Comparison of ENCODE assay signal across 8 cellular contexts in the genomic region with DNA sequence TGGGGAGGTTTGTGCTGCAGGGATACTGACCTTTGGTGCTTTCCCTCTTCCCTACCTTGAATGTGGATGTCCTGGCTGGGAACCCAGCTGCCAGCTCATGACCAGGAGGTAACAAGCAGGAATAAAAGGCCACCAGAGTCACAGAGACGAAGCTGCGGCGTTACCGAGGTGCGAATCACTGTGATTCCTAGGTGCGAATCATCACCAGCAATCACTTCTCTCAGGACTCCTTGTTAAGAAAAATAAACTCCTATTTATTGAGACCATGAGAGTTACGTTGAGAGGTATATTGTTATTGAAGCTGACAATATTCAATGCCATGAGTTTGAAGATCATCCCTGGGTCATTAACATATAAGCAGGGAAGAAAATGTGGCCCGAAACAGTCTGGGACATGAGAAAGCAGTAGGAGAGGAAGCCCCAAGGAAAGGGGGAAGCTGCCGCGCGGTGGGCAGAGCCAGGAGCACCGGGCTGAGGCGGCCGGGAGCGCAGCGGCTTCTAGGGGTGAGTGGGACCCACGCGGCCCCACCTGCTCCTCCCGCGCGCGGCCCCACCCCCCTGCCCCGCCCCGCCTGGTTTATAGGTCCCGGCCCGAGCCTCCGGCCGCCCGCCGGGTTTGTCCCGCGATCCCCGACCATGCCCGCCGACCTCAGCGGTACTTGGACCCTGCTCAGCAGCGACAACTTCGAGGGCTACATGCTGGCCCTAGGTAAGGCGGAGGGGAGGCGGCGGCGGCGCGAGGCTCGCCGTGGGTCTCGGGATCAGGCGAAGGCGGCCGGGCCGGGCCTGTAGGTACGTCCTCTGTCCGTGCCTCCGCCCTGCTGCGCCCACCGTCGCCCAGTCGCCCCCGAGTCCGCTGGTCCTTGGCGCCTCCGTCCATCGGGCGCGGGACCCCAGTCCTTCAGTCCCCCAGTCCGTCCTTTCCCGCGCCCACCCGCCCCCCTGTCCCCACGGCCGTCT. TPM values are rescaled to one million over a fixed set of nuclear protein-coding genes. Genes with fewer than 3 reads are reported as not detected.
DNase-seq lines count a peak whose midpoint lies in the region; ATAC-seq, FAIRE-seq and TF ChIP-seq lines count a peak whose summit lies in the region.

A gene (plus strand): TSS at position 605 of the 959 bp plus-strand sequence. CDS start 31 bp downstream, at position 636.

- H3K27me3 Mint-ChIP-seq in Calu3 (ENCODE audit: unreplicated experiment), result peaks cover 44% of the 10 kb centered on the region

- H3K36me3 ChIP-seq in MG63 (no peaks in the 10 kb centered on the region), iPS-18a (ENCODE audit: control insufficient read depth, low read depth, low read length) (no peaks in the 10 kb centered on the region), small intestine (ENCODE audit: control insufficient read depth in 2 of 2, insufficient read depth in 2 of 2, low read length in 2 of 2) (no peaks in the 10 kb centered on the region)

- BruUV-seq in Calu3 (replicated peaks; lab: Mats Ljungman, UMichigan), result no TSS peak

- H3K4me3 ChIP-seq in MG63, result peak within 1 kb of the TSS; percentile 33
- H3K4me3 ChIP-seq in astrocyte of the cerebellum (ENCODE audit: low read depth, low read length), result peak within 1 kb of the TSS; percentile 21
- peak within 1 kb of the TSS; percentile 45 for H3K4me3 ChIP-seq in iPS-18a (ENCODE audit: low read length)
- H3K4me3 ChIP-seq in small intestine (ENCODE audit: low read depth in 1 of 2, low read length in 2 of 2), result peak within 1 kb of the TSS; percentile 15 to 56

- H3K4me1 ChIP-seq in iPS-18a (ENCODE audit: control insufficient read depth, low read depth, low read length) (no peaks in the 10 kb centered on the region), small intestine (ENCODE audit: control insufficient read depth in 2 of 2, insufficient read depth in 1 of 2, low read depth in 1 of 2, low read length in 1 of 2) (no peaks in the 10 kb centered on the region)

- H3K36me3 Mint-ChIP-seq in Calu3 (ENCODE audit: insufficient read depth, unreplicated experiment), result peaks cover 10% of the 10 kb centered on the region

- no peaks in the 10 kb centered on the region; the same call in 1 of the 2 replicates for H3K9me3 ChIP-seq in MG63
- H3K9me3 ChIP-seq in iPS-18a (ENCODE audit: control insufficient read depth, low read depth, low read length), result no peaks in the 10 kb centered on the region
- no peaks in the 10 kb centered on the region for H3K9me3 ChIP-seq in small intestine (ENCODE audit: control insufficient read depth, low read depth)

- FAIRE-seq in small intestine (lab: Jason Lieb, UNC), result no peak

- no peak for TF ChIP-seq POLR2A in GM18505 (IDR thresholded peaks at IDR 0.05; ENCODE audit: borderline replicate concordance, extremely low read depth, insufficient read depth, insufficient read length)

- peak within 1 kb of the TSS; percentile 66 for H3K4me3 Mint-ChIP-seq in Calu3 (ENCODE audit: low read depth, unreplicated experiment)

- H3K4me1 Mint-ChIP-seq in Calu3 (ENCODE audit: low read depth, unreplicated experiment), result no peaks in the 10 kb centered on the region

- H3K27ac Mint-ChIP-seq in Calu3 (ENCODE audit: unreplicated experiment), result no peak within 1 kb of the TSS

- peak; percentile 3 for DNase-seq in Calu3
- DNase-seq in MG63, result peak; percentile 16
- DNase-seq in astrocyte of the cerebellum (ENCODE audit: low read depth), result no peak
- peak; percentile 9 for DNase-seq in small intestine
- DNase-seq in A172 (ENCODE audit: low spot score), result no peak

- no peak within 1 kb of the TSS for H3K9ac ChIP-seq in iPS-18a (ENCODE audit: low read length)

- intact Hi-C loops in Calu3 (cut with micrococcal nuclease; ENCODE audit: unreplicated experiment), result no loop called here

- H3K27ac ChIP-seq in iPS-18a (ENCODE audit: low read length), result no peak within 1 kb of the TSS
- H3K27ac ChIP-seq in small intestine (ENCODE audit: low read depth in 1 of 2, low read length in 1 of 2), result no peak within 1 kb of the TSS

- 4 to 6% (median 4%) methylated on average over 40 to 71 of the region's 71 CpGs for WGBS in small intestine, 3 donors

- H3K9me3 Mint-ChIP-seq in Calu3 (ENCODE audit: low read depth, unreplicated experiment), result no peaks in the 10 kb centered on the region

- ATAC-seq in GM18505 (IDR thresholded peaks at IDR 0.05; ENCODE audit: unreplicated experiment) (no peak), HG03159 (IDR thresholded peaks at IDR 0.05; ENCODE audit: unreplicated experiment) (no peak)

- in situ Hi-C loops in astrocyte of the cerebellum (cut with HindIII; ENCODE audit: low sequenced_read_pairs), result no loop called here

- H3K27me3 ChIP-seq in MG63 (no peaks in the 10 kb centered on the region; the same call in none of the 2 replicates), iPS-18a (ENCODE audit: control insufficient read depth, insufficient read depth, low read length) (peaks cover 41% of the 10 kb centered on the region), small intestine (ENCODE audit: control insufficient read depth in 2 of 2, insufficient read depth in 2 of 2, low read length in 2 of 2) (peaks cover 0 to 2% of the 10 kb centered on the region in 2 donors)

- CTCF ChIA-PET in Calu3 (lab: Charles Lee), result no interaction called here

- no peak for TF ChIP-seq CTCF in Calu3 (IDR thresholded peaks at IDR 0.05; ENCODE audit: unreplicated experiment)
- TF ChIP-seq CTCF in astrocyte of the cerebellum (IDR thresholded peaks at IDR 0.05; ENCODE audit: low read depth, low read length, missing control alignments), result no peak

RNA-seq across cellular contexts. Expression of the gene that starts here (rescaled TPM):
- total RNA-seq in Calu3 (2022), result 0.83 TPM in 1 of 2 replicates, not detected in the other
- total RNA-seq in MG63 (2014; rRNA removed; shearing (Covaris generic); ENCODE audit: low replicate concordance), result 0.57 TPM in 1 of 2 replicates, not detected in the other
- 10 to 100 TPM in 1 of 3 donors, 1 to 10 TPM in 2; 2.5 to 14.9 (median 4.9) TPM for polyA plus RNA-seq in small intestine
- total RNA-seq in A172 (2014; rRNA removed; shearing (Covaris generic)), result not detected in 2 replicates

Comparison
In these comparisons a context has a peak if more than half of its experiments do, and no peak if none do; other contexts are left out.
1. Peak in DNase-seq in Calu3; RNA of the gene not detected or under 1 TPM.
2. Peak in DNase-seq and H3K4me3 ChIP-seq in MG63; RNA of the gene not detected or under 1 TPM.